ENCODE assay signal across 9 cellular contexts in the genomic region with DNA sequence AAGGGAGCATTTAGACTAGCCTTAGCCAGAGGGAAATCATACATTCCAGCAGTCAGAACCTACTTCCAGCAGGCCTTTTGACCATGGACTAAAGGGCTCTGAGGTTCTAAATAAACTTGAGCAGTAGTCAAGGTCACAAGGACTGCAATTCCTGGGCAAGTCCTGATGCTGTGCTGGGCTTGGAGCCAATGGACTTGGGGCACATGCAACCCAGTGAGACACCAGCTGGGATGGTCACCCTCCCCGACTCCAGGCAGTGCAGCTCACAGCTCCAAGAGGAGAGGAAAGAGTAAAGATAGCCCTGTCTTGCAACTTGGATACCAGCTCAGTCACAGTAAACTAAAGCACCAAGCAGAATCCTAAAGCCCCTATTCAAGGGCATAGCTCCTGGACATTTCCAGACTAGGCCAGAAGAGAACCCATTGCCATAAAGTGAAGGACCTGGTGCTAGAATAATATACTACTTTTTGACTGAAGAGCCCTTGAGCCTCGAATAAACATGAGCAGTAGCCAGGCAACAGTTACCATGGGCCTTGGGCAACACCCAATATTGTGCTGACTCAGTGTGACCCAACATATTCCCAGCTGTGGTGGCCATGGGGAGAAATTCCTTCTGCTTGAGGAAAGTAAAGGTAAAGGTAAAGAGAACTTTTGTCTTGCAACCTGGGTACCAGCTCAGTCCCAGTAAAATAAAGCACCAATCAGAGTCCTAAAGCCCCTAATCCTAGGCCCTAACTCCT.
DNase-seq lines count a peak whose midpoint lies in the region; FAIRE-seq and TF ChIP-seq lines count a peak whose summit lies in the region.
"Had no signal": no experiment of that assay in that cellular context is flagged by ENCODE, and none has a peak within 500 bp of the region (broad histone marks: within the 10 kb centered on the region; RNA-seq: fewer than 3 reads in every experiment).

No MANE protein-coding gene starts in this region.

- H3K36me3 Mint-ChIP-seq in MCF 10A (ENCODE audit: insufficient read depth, unreplicated experiment), result peaks cover 4% of the 10 kb centered on the region

- no peak overlapping the region for H3K4me3 Mint-ChIP-seq in MCF 10A (ENCODE audit: unreplicated experiment)

- H3K4me1 ChIP-seq in breast epithelium (no peaks in the 10 kb centered on the region), kidney (ENCODE audit: control insufficient read depth in 1 of 2, insufficient read depth in 1 of 2, low read depth in 1 of 2, low read length in 2 of 2) (no peaks in the 10 kb centered on the region), tibial nerve (no peaks in the 10 kb centered on the region)

- TF ChIP-seq POLR2A in breast epithelium (IDR thresholded peaks at IDR 0.05) (no peak), erythroblast (IDR thresholded peaks at IDR 0.05; ENCODE audit: low read length) (no peak), tibial nerve (IDR thresholded peaks at IDR 0.05) (no peak)

- intact Hi-C loops in MCF 10A (cut with micrococcal nuclease), result no loop called here
- intact Hi-C loops in breast epithelium (cut with DNase I; ENCODE audit: low total_unique reads), result no loop called here
- intact Hi-C loops in kidney (cut with DNase I), result no loop called here

- H3K4me3 ChIP-seq in breast epithelium (no peak overlapping the region), kidney (ENCODE audit: low read length in 2 of 2) (no peak overlapping the region), tibial nerve (no peak overlapping the region)

- WGBS in tibial nerve, 2 donors, result 66 to 69% methylated on average over 2 of the region's 2 CpGs

- peak overlapping the region; percentile 75 for H3K27ac Mint-ChIP-seq in MCF 10A (ENCODE audit: low read depth, unreplicated experiment)

- H3K9me3 Mint-ChIP-seq in MCF 10A (ENCODE audit: unreplicated experiment), result peaks cover 13% of the 10 kb centered on the region

- H3K36me3 ChIP-seq in breast epithelium, result no peaks in the 10 kb centered on the region
- no peaks in the 10 kb centered on the region for H3K36me3 ChIP-seq in kidney (ENCODE audit: control insufficient read depth in 1 of 2, insufficient read depth in 2 of 2, low read length in 2 of 2)
- no peaks in the 10 kb centered on the region for H3K36me3 ChIP-seq in tibial nerve

- no peaks in the 10 kb centered on the region for H3K27me3 ChIP-seq in breast epithelium
- H3K27me3 ChIP-seq in tibial nerve, result no peaks in the 10 kb centered on the region

- no TSS peak for BruUV-seq in MCF 10A (replicated peaks; lab: Mats Ljungman, UMichigan)

- no peaks in the 10 kb centered on the region for H3K4me1 Mint-ChIP-seq in MCF 10A (ENCODE audit: insufficient read depth, unreplicated experiment)

- DNase-seq in MCF 10A (ENCODE audit: unreplicated experiment) (peak; percentile 59), breast epithelium (ENCODE audit: low spot score in 2 of 2) (no peak), NCI-H748 (lab: John Stamatoyannopoulos, UW; ENCODE audit: unreplicated experiment) (peak; percentile 73), erythroblast (lab: John Stamatoyannopoulos, UW) (peak; percentile 1 to 42), GF-D8 (lab: John Stamatoyannopoulos, UW) (no peak), kidney (no peak), tibial nerve (ENCODE audit: low spot score in 2 of 2) (no peak), amygdala (lab: John Stamatoyannopoulos, UW) (no peak)
- DNase-seq: stimulated activated CD4-positive, alpha-beta T cell treated with anti-CD3 and anti-CD28 coated beads, Interleukin-12 subunit alpha, Interleukin-12 subunit beta, amount 100 ng/mL, for 4 hours had no signal

- FAIRE-seq in kidney (lab: Jason Lieb, UNC), result no peak

- TF ChIP-seq EP300 in tibial nerve (IDR thresholded peaks at IDR 0.05), result no peak

- POLR2A ChIA-PET in MCF 10A (lab: Yijun Ruan, JAX), result interaction anchor here (0.6 kb wide), 1 partner anchor 121 kb away, joined by 3 read pairs; no protein-coding TSS in a partner anchor

- H3K27me3 Mint-ChIP-seq in MCF 10A (ENCODE audit: insufficient read depth, unreplicated experiment), result no peaks in the 10 kb centered on the region

- peaks cover 13 to 22% of the 10 kb centered on the region in 2 donors for H3K9me3 ChIP-seq in breast epithelium
- peaks cover 0 to 5% of the 10 kb centered on the region in 2 donors for H3K9me3 ChIP-seq in kidney (ENCODE audit: control insufficient read depth in 1 of 2, low read length in 2 of 2)
- H3K9me3 ChIP-seq in tibial nerve, result peaks cover 0 to 23% (median 3%) of the 10 kb centered on the region in 4 donors

- TF ChIP-seq CTCF in MCF 10A (IDR thresholded peaks at IDR 0.05; ENCODE audit: unreplicated experiment) (no peak), breast epithelium (IDR thresholded peaks at IDR 0.05) (no peak), kidney (IDR thresholded peaks at IDR 0.05; ENCODE audit: borderline replicate concordance, extremely low read depth, insufficient read depth) (no peak), tibial nerve (IDR thresholded peaks at IDR 0.05) (no peak)

- H3K27ac ChIP-seq in breast epithelium (no peak overlapping the region), kidney (ENCODE audit: low read depth in 2 of 2, low read length in 2 of 2) (no peak overlapping the region), tibial nerve (no peak overlapping the region)

- H3K9ac ChIP-seq in kidney (ENCODE audit: low read length in 2 of 2), result no peak overlapping the region

- CTCF ChIA-PET in MCF 10A (lab: Yijun Ruan, JAX), result interaction anchor here (0.8 kb wide), 1 partner anchor 319 kb away, joined by 4 read pairs; no protein-coding TSS in a partner anchor

Comparison
In these comparisons a context has a peak if more than half of its experiments do, and no peak if none do; other contexts are left out.
1. DNase-seq: peak in MCF 10A (single experiment), NCI-H748 (single experiment) and erythroblast (2 of 2); none in breast epithelium (0 of 2), GF-D8 (single experiment), kidney (single experiment), tibial nerve (0 of 2) and amygdala (0 of 56).